In the genomic region with DNA sequence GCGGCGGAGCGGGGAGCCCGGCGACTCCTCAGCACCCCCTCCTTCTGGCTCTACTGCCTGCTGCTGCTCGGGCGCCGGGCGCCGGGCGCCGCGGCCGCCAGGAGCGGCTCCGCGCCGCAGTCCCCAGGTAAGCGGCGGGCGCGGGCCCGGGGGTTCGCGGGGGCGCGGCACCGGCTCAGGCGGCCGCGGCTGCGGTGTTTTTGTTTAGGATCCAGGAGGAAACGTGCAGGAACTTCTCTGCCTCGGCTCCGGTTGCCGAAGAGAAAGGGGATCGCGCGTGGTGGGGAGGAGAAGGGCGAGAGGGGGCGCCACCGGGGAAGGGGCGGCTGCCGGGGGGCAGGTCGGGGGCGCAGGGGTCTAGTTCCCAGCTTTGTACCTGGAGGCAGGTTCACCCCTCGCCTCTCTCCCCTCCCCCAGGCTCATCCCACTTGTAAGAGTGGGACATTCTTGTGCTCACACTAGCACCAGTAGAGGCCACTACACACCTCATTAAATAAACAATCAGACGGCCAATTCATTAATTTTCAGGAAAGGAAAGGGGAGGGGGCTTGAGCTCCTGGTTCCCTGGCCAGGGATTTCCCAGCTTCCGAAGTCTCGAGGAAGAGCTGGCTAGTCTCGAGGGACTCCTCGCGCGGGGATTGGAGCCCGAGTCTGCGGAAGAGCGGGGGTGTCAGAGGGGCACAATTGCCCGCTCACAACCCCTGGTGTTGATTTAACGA, we compare ENCODE assay signal across 8 cellular contexts. TPM values are rescaled to one million over a fixed set of nuclear protein-coding genes. Genes with fewer than 3 reads are reported as not detected.
A peak's percentile ranks its signal among the peaks of the same experiment; 100 is the strongest.
DNase-seq lines count a peak whose midpoint lies in the region; ATAC-seq and TF ChIP-seq lines count a peak whose summit lies in the region.

No MANE protein-coding gene starts in this region.

- H3K4me3 ChIP-seq in GM12864 (ENCODE audit: low read depth, low read length) (peak overlapping the region; percentile 59), mononuclear cell (ENCODE audit: low read length) (peak overlapping the region; percentile 40)

- H3K36me3 Mint-ChIP-seq in activated CD8-positive, alpha-beta memory T cell treated with anti-CD3 and anti-CD28 coated beads, Interleukin-2, amount 10 ng/mL, durations not matched to agents 7 days and 5 days, result no peaks in the 10 kb centered on the region

- no peaks in the 10 kb centered on the region for H3K9me3 ChIP-seq in mononuclear cell (ENCODE audit: low read depth, low read length)

- no peak for TF ChIP-seq POLR2A in erythroblast (IDR thresholded peaks at IDR 0.05; ENCODE audit: low read length)

- peaks cover 81% of the 10 kb centered on the region for H3K27me3 ChIP-seq in mononuclear cell (ENCODE audit: insufficient read depth, low read length)

- H3K4me1 Mint-ChIP-seq in activated CD8-positive, alpha-beta memory T cell treated with anti-CD3 and anti-CD28 coated beads, Interleukin-2, amount 10 ng/mL, durations not matched to agents 7 days and 5 days, result peaks cover 12% of the 10 kb centered on the region
- H3K4me1 Mint-ChIP-seq in stimulated activated naive CD8-positive, alpha-beta T cell treated with anti-CD3 and anti-CD28 coated beads, Interleukin-15, amount 100 ng/mL, for 72 hours, result peaks cover 6% of the 10 kb centered on the region

- ATAC-seq in HG02885 (IDR thresholded peaks at IDR 0.05; ENCODE audit: poor library complexity, unreplicated experiment) (peak; percentile 42), GM21786 (IDR thresholded peaks at IDR 0.05; ENCODE audit: unreplicated experiment) (no peak)
- peak; percentile 61 for ATAC-seq in activated CD8-positive, alpha-beta memory T cell treated with anti-CD3 and anti-CD28 coated beads, Interleukin-2, amount 10 ng/mL, durations not matched to agents 7 days and 5 days
- ATAC-seq in stimulated activated naive CD8-positive, alpha-beta T cell treated with anti-CD3 and anti-CD28 coated beads, Interleukin-15, amount 100 ng/mL, for 72 hours, result peak; percentile 61

- CTCF ChIA-PET in activated CD8-positive, alpha-beta memory T cell treated with anti-CD3 and anti-CD28 coated beads, Interleukin-2, amount 10 ng/mL, durations not matched to agents 7 days and 5 days (lab: Charles Lee), result interaction anchor here (0.9 to 2.6 kb wide), 4 partner anchors 11 to 331 kb away, joined by 3 to 10 read pairs (median 4); no protein-coding TSS in a partner anchor

- peak; percentile 38 for TF ChIP-seq CTCF in GM12864 (IDR thresholded peaks at IDR 0.05; ENCODE audit: low read depth, low read length, missing control alignments)

- peaks cover 8% of the 10 kb centered on the region for H3K4me1 ChIP-seq in mononuclear cell (ENCODE audit: insufficient read depth, low read length)

- DNase-seq in GM12864 (ENCODE audit: low read depth) (no peak), NCI-H524 (lab: John Stamatoyannopoulos, UW) (peak; percentile 90 to 95), erythroblast (lab: John Stamatoyannopoulos, UW) (peak; percentile 18 to 24)
- DNase-seq in activated CD8-positive, alpha-beta memory T cell treated with anti-CD3 and anti-CD28 coated beads, Interleukin-2, amount 10 ng/mL, durations not matched to agents 7 days and 5 days, result peak; percentile 48
- DNase-seq in stimulated activated naive CD8-positive, alpha-beta T cell treated with anti-CD3 and anti-CD28 coated beads, Interleukin-15, amount 100 ng/mL, for 72 hours, result peak; percentile 19 to 36

- no peak overlapping the region for H3K27ac Mint-ChIP-seq in activated CD8-positive, alpha-beta memory T cell treated with anti-CD3 and anti-CD28 coated beads, Interleukin-2, amount 10 ng/mL, durations not matched to agents 7 days and 5 days
- H3K27ac Mint-ChIP-seq in stimulated activated naive CD8-positive, alpha-beta T cell treated with anti-CD3 and anti-CD28 coated beads, Interleukin-15, amount 100 ng/mL, for 72 hours, result no peak overlapping the region

- H3K27me3 Mint-ChIP-seq in activated CD8-positive, alpha-beta memory T cell treated with anti-CD3 and anti-CD28 coated beads, Interleukin-2, amount 10 ng/mL, durations not matched to agents 7 days and 5 days, result peaks cover 39% of the 10 kb centered on the region
- peaks cover 21% of the 10 kb centered on the region for H3K27me3 Mint-ChIP-seq in stimulated activated naive CD8-positive, alpha-beta T cell treated with anti-CD3 and anti-CD28 coated beads, Interleukin-15, amount 100 ng/mL, for 72 hours

- H3K9me3 Mint-ChIP-seq in activated CD8-positive, alpha-beta memory T cell treated with anti-CD3 and anti-CD28 coated beads, Interleukin-2, amount 10 ng/mL, durations not matched to agents 7 days and 5 days (ENCODE audit: low read depth), result no peaks in the 10 kb centered on the region
- H3K9me3 Mint-ChIP-seq in stimulated activated naive CD8-positive, alpha-beta T cell treated with anti-CD3 and anti-CD28 coated beads, Interleukin-15, amount 100 ng/mL, for 72 hours, result no peaks in the 10 kb centered on the region

- peak overlapping the region; percentile 74 for H3K4me3 Mint-ChIP-seq in activated CD8-positive, alpha-beta memory T cell treated with anti-CD3 and anti-CD28 coated beads, Interleukin-2, amount 10 ng/mL, durations not matched to agents 7 days and 5 days
- H3K4me3 Mint-ChIP-seq in stimulated activated naive CD8-positive, alpha-beta T cell treated with anti-CD3 and anti-CD28 coated beads, Interleukin-15, amount 100 ng/mL, for 72 hours, result peak overlapping the region; percentile 78 to 84

RNA-seq across cellular contexts. Expression of gene NEO1, which starts 0.6 kb away (rescaled TPM):
- total RNA-seq in activated CD8-positive, alpha-beta memory T cell treated with anti-CD3 and anti-CD28 coated beads, Interleukin-2, amount 10 ng/mL, durations not matched to agents 7 days and 5 days, result 1 to 10 TPM; 3.4 to 5.4 TPM
- total RNA-seq in mononuclear cell, result 9.6 TPM
